ENCODE assay signal across 1 cellular context in the genomic region with DNA sequence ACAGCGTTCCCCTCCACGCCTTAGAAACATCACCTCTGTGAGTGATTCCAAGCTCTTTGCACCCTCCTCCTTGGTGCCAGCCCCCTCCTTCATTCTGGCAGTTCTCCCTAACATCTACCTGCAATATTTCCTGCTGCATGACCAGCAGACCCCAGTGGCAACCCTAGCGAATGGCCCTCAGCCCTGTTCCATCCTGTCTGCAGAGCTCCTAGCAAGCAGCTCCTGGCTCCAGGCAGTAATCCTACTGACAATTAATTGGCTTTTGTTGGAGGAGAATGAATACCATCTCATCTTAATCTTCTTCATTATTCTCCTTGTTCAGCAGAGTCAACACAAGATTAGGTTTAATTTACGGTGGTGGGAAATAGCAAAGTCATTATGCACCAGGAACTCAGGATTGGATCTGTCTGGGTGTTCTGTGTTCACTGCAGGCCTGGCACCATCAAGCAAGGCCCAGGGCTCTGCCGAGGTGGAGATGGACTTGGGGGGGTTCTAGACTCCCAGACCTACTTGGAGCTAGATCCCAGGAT.
TF ChIP-seq lines count a peak whose summit lies in the region.

No MANE protein-coding gene starts in this region.

TF ChIP-seq in K562, 482 proteins besides CTCF, POLR2A, EP300 and RAD21:
- TF ChIP-seq CEBPB (tag; IDR thresholded peaks at IDR 0.05) (no peak), ZNF699 (CRISPR knock-in tag; IDR thresholded peaks at IDR 0.05; ENCODE audit: insufficient replicate concordance) (no peak), FOXP1 (CRISPR knock-in tag; IDR thresholded peaks at IDR 0.05) (0 out of 2 replicates have a peak, but pooled peaks have one; percentile 1), KDM2B (CRISPR knock-in tag; IDR thresholded peaks at IDR 0.05) (no peak), MTA2 (IDR thresholded peaks at IDR 0.05; ENCODE audit: low read depth) (no peak)
